1 cellular context compared by ENCODE assay signal in genomic region chr1:26998319-26999300, GRCh38.
TF ChIP-seq lines count a peak whose summit lies in the region.

No MANE protein-coding gene starts in this region.

TF ChIP-seq in H1, 55 proteins besides CTCF, POLR2A, EP300 and RAD21:
- TF ChIP-seq TAF7 (optimal IDR thresholded peaks at IDR 0.05; ENCODE audit: borderline replicate concordance, low read depth, low read length) (peak; percentile 17), SIN3A (conservative IDR thresholded peaks at IDR 0.05 in 1 of 2, IDR thresholded peaks at IDR 0.05 in 1 of 2; ENCODE audit: low read depth in 1 of 2, low read length in 2 of 2) (no peak), RFX5 (IDR thresholded peaks at IDR 0.05; ENCODE audit: borderline replicate concordance, low read depth, low read length) (no peak), BCL11A (IDR thresholded peaks at IDR 0.05; ENCODE audit: low read depth in 2 of 2, low read length in 2 of 2) (no peak), HDAC6 (IDR thresholded peaks at IDR 0.05; ENCODE audit: low read depth, low read length) (no peak), KDM4A (IDR thresholded peaks at IDR 0.05; ENCODE audit: low read depth, low read length, severe bottlenecking) (no peak), NRF1 (IDR thresholded peaks at IDR 0.05; ENCODE audit: low read depth, low read length) (no peak), ATF2 (IDR thresholded peaks at IDR 0.05; ENCODE audit: low read length) (no peak), TEAD4 (IDR thresholded peaks at IDR 0.05; ENCODE audit: low read depth, low read length) (no peak), BACH1 (IDR thresholded peaks at IDR 0.05; ENCODE audit: low read length) (peak; percentile 72; the same call in 1 of the 2 replicates), CBX5 (IDR thresholded peaks at IDR 0.05; ENCODE audit: low read depth, low read length) (no peak), EZH2 (IDR thresholded peaks at IDR 0.05; ENCODE audit: low read depth, low read length, severe bottlenecking) (no peak), SP2 (IDR thresholded peaks at IDR 0.05; ENCODE audit: low read length) (no peak), ASH2L (IDR thresholded peaks at IDR 0.05; ENCODE audit: low read length) (no peak), MAFK (IDR thresholded peaks at IDR 0.05; ENCODE audit: low read depth, low read length) (peak; percentile 65; the same call in 1 of the 2 replicates), GTF2F1 (IDR thresholded peaks at IDR 0.05; ENCODE audit: borderline replicate concordance, low read depth, low read length) (no peak), RBBP5 (IDR thresholded peaks at IDR 0.05; ENCODE audit: borderline replicate concordance, low read depth, low read length) (no peak), JUND (IDR thresholded peaks at IDR 0.05; ENCODE audit: low read length) (no peak)
- TF ChIP-seq, protein P1, sequence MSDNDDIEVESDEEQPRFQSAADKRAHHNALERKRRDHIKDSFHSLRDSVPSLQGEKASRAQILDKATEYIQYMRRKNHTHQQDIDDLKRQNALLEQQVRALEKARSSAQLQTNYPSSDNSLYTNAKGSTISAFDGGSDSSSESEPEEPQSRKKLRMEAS (IDR thresholded peaks at IDR 0.05) = no peak
